21 cellular contexts compared by ENCODE assay signal in genomic region chr10:72524489-72524888, GRCh38.
DNase-seq lines count a peak whose midpoint lies in the region; ATAC-seq, FAIRE-seq and TF ChIP-seq lines count a peak whose summit lies in the region.
"Had no signal": no experiment of that assay in that cellular context is flagged by ENCODE, and none has a peak within 500 bp of the region (broad histone marks: within the 10 kb centered on the region; RNA-seq: fewer than 3 reads in every experiment).

No MANE protein-coding gene starts in this region.

- no peak for DNase-seq in A549 (ENCODE audit: low read depth in 1 of 2, low spot score in 1 of 2)
- peak; percentile 14 to 48 for DNase-seq in foreskin fibroblast
- no peak for DNase-seq in T-helper 2 cell
- DNase-seq in activated CD8-positive, alpha-beta T cell treated with anti-CD3 and anti-CD28 coated beads, Interleukin-2, amount 10 ng/mL, durations not matched to agents 7 days and 5 days, result no peak
- no peak for DNase-seq in activated CD8-positive, alpha-beta memory T cell treated with anti-CD3 and anti-CD28 coated beads, Interleukin-2, amount 50 U/mL, for 48 hours
- DNase-seq: BE2C, DMS53, GF-D8, GOT3, KBM-7, NCI-H1092, NCI-H1436, NCI-H510A, NCI-H774, OCI-M1 had no signal

- FAIRE-seq in A549 (lab: Jason Lieb, UNC), result no peak
- FAIRE-seq: D721Med had no signal

- H3K4me2 ChIP-seq in A549, result peak overlapping the region; percentile 82

- POLR2A ChIA-PET in A549 (lab: Yijun Ruan, JAX), result no interaction called here
- POLR2A ChIA-PET in activated CD8-positive, alpha-beta T cell treated with anti-CD3 and anti-CD28 coated beads, Interleukin-2, amount 10 ng/mL, durations not matched to agents 7 days and 5 days (lab: Charles Lee), result no interaction called here

- CTCF ChIA-PET in A549 (lab: Yijun Ruan, JAX), result no interaction called here
- CTCF ChIA-PET in activated CD8-positive, alpha-beta T cell treated with anti-CD3 and anti-CD28 coated beads, Interleukin-2, amount 10 ng/mL, durations not matched to agents 7 days and 5 days (lab: Charles Lee), result no interaction called here

- peaks cover 6% of the 10 kb centered on the region for H3K36me3 Mint-ChIP-seq in nephron (ENCODE audit: low read depth)
- H3K36me3 Mint-ChIP-seq in activated CD8-positive, alpha-beta T cell treated with anti-CD3 and anti-CD28 coated beads, Interleukin-2, amount 10 ng/mL, durations not matched to agents 7 days and 5 days (ENCODE audit: low read depth), result no peaks in the 10 kb centered on the region

- no peaks in the 10 kb centered on the region for H3K9me3 ChIP-seq in A549
- H3K9me3 ChIP-seq: BE2C, SJCRH30 had no signal

- no peak for TF ChIP-seq CTCF in A549 (IDR thresholded peaks at IDR 0.05)
- no peak for TF ChIP-seq CTCF in foreskin fibroblast (IDR thresholded peaks at IDR 0.05; ENCODE audit: low read depth, low read length)
- TF ChIP-seq CTCF in nephron (IDR thresholded peaks at IDR 0.05; ENCODE audit: unreplicated experiment in 3 of 3), result no peak

- no peak for TF ChIP-seq POLR2A in A549 (IDR thresholded peaks at IDR 0.05; ENCODE audit: low read length)

- no peaks in the 10 kb centered on the region for H3K9me3 Mint-ChIP-seq in nephron
- no peaks in the 10 kb centered on the region for H3K9me3 Mint-ChIP-seq in activated CD8-positive, alpha-beta T cell treated with anti-CD3 and anti-CD28 coated beads, Interleukin-2, amount 10 ng/mL, durations not matched to agents 7 days and 5 days (ENCODE audit: insufficient read depth)

- H3K4me3 ChIP-seq in A549 (no peak overlapping the region), foreskin fibroblast (ENCODE audit: low read depth in 1 of 2, low read length in 2 of 2) (no peak overlapping the region)
- H3K4me3 ChIP-seq: SJCRH30 had no signal

- no peak for TF ChIP-seq RAD21 in A549 (conservative IDR thresholded peaks at IDR 0.05 in 1 of 2, IDR thresholded peaks at IDR 0.05 in 1 of 2)

- ATAC-seq in A549, result no peak
- peak; percentile 70 for ATAC-seq in SK-N-SH treated with all-trans-retinoic acid at 6 μM for 48 hours
- ATAC-seq in activated CD8-positive, alpha-beta T cell treated with anti-CD3 and anti-CD28 coated beads, Interleukin-2, amount 10 ng/mL, durations not matched to agents 7 days and 5 days, result no peak
- no peak for ATAC-seq in HG02759 (IDR thresholded peaks at IDR 0.05; ENCODE audit: unreplicated experiment)
- ATAC-seq: HCT116 had no signal

- H3K4me1 Mint-ChIP-seq in nephron, result peaks cover 9% of the 10 kb centered on the region
- H3K4me1 Mint-ChIP-seq in activated CD8-positive, alpha-beta T cell treated with anti-CD3 and anti-CD28 coated beads, Interleukin-2, amount 10 ng/mL, durations not matched to agents 7 days and 5 days (ENCODE audit: low read depth), result no peaks in the 10 kb centered on the region

- no peaks in the 10 kb centered on the region for H3K27me3 Mint-ChIP-seq in nephron (ENCODE audit: low read depth)
- no peaks in the 10 kb centered on the region for H3K27me3 Mint-ChIP-seq in activated CD8-positive, alpha-beta T cell treated with anti-CD3 and anti-CD28 coated beads, Interleukin-2, amount 10 ng/mL, durations not matched to agents 7 days and 5 days (ENCODE audit: low read depth)

- peak overlapping the region; percentile 18 to 47; a peak in 3 of 6 replicates for H3K27ac ChIP-seq in A549
- H3K27ac ChIP-seq: SJCRH30 had no signal

- peaks cover 39% of the 10 kb centered on the region for H3K4me1 ChIP-seq in A549

- H3K4me3 Mint-ChIP-seq in nephron, result peak overlapping the region in 1 of 3 experiments; percentile 6
- H3K4me3 Mint-ChIP-seq in activated CD8-positive, alpha-beta T cell treated with anti-CD3 and anti-CD28 coated beads, Interleukin-2, amount 10 ng/mL, durations not matched to agents 7 days and 5 days, result no peak overlapping the region

- WGBS in A549 (ENCODE audit: missing lambda C conversion rate), result 56% methylated on average over 2 of the region's 2 CpGs

- TF ChIP-seq EP300 in A549 (IDR thresholded peaks at IDR 0.05), result no peak

- peak overlapping the region in 2 of 3 experiments; percentile 15 to 73 for H3K27ac Mint-ChIP-seq in nephron
- H3K27ac Mint-ChIP-seq in activated CD8-positive, alpha-beta T cell treated with anti-CD3 and anti-CD28 coated beads, Interleukin-2, amount 10 ng/mL, durations not matched to agents 7 days and 5 days, result no peak overlapping the region

TF ChIP-seq in A549, 52 proteins besides CTCF, POLR2A, EP300 and RAD21:
- peak; percentile 6 for TF ChIP-seq MAFK (IDR thresholded peaks at IDR 0.05; ENCODE audit: partially characterized antibody)
- no peak for TF ChIP-seq EHMT2 (IDR thresholded peaks at IDR 0.05; ENCODE audit: low read depth)
- TF ChIP-seq FOSL2 (IDR thresholded peaks at IDR 0.05), result no peak
- no peak for TF ChIP-seq FOSL2 (CRISPR knock-in tag; IDR thresholded peaks at IDR 0.05)

TF ChIP-seq in SK-N-SH treated with all-trans-retinoic acid at 6 μM for 48 hours, 23 proteins besides CTCF, POLR2A, EP300 and RAD21:
- TF ChIP-seq ISL1 (CRISPR knock-in tag; IDR thresholded peaks at IDR 0.05) (peak; percentile 47; the same call in 1 of the 2 replicates), PATZ1 (CRISPR knock-in tag; IDR thresholded peaks at IDR 0.05; ENCODE audit: borderline replicate concordance) (no peak)

Comparison
In these comparisons a context has a peak if more than half of its experiments do, and no peak if none do; other contexts are left out.
1. DNase-seq: peak in foreskin fibroblast (2 of 2); none in A549 (0 of 2), T-helper 2 cell (0 of 5), activated CD8-positive, alpha-beta T cell treated with anti-CD3 and anti-CD28 coated beads, Interleukin-2, amount 10 ng/mL, durations not matched to agents 7 days and 5 days (single experiment) and activated CD8-positive, alpha-beta memory T cell treated with anti-CD3 and anti-CD28 coated beads, Interleukin-2, amount 50 U/mL, for 48 hours (single experiment).